In the genomic region with DNA sequence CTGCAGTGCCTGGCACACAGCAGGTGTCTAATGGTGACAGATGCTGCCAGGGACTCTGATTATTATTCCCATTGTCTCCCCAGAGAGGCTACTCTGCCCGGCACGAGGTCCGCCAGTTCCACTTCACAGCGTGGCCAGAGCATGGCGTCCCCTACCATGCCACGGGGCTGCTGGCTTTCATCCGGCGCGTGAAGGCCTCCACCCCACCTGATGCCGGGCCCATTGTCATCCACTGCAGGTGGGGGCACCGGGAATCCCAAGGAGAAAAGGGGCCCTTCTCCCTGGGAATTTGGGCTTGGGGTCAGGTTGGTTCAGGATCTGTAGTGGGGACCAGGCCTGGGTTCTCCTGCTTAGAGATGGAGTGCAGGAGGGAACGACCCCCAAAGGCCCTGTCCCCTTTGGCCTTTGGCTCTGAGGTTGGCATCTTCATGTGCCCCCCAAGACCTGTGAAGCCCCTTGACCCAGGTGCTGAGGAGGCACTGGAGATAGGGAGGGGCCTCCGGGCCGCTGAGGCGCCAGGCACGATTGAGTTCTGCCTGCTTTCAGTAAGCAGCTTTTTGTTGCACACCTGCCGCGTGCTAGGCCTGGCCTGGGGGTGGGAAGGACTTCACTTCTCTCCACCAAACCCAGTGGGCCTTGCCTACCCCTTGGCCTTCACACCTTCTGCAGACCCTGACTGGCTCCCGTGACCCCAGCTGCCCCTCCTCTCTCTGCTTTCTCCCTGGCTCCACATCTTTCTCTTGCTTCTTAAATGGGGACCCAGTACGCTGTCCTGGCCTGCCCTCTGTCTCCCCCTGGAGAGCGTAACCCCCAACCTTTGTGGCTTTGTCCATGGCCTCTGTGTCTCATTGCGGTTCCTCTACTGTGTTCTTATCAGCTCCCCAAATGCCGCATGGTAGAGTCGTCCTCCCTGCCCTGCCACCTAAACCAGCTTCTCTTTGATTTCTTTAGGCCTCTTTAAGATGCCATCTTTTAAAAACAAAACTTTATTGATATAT, we compare ENCODE assay signal across 1 cellular context.
TF ChIP-seq lines count a peak whose summit lies in the region.

No MANE protein-coding gene starts in this region.

TF ChIP-seq in HepG2, 621 proteins besides CTCF, POLR2A, EP300 and RAD21:
- no peak for TF ChIP-seq ZNF563 (CRISPR knock-in tag; IDR thresholded peaks at IDR 0.05)
- TF ChIP-seq, protein P1, sequence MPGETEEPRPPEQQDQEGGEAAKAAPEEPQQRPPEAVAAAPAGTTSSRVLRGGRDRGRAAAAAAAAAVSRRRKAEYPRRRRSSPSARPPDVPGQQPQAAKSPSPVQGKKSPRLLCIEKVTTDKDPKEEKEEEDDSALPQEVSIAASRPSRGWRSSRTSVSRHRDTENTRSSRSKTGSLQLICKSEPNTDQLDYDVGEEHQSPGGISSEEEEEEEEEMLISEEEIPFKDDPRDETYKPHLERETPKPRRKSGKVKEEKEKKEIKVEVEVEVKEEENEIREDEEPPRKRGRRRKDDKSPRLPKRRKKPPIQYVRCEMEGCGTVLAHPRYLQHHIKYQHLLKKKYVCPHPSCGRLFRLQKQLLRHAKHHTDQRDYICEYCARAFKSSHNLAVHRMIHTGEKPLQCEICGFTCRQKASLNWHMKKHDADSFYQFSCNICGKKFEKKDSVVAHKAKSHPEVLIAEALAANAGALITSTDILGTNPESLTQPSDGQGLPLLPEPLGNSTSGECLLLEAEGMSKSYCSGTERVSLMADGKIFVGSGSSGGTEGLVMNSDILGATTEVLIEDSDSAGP (CRISPR knock-in tag; IDR thresholded peaks at IDR 0.05; ENCODE audit: borderline replicate concordance) = no peak
- TF ChIP-seq, protein P2, sequence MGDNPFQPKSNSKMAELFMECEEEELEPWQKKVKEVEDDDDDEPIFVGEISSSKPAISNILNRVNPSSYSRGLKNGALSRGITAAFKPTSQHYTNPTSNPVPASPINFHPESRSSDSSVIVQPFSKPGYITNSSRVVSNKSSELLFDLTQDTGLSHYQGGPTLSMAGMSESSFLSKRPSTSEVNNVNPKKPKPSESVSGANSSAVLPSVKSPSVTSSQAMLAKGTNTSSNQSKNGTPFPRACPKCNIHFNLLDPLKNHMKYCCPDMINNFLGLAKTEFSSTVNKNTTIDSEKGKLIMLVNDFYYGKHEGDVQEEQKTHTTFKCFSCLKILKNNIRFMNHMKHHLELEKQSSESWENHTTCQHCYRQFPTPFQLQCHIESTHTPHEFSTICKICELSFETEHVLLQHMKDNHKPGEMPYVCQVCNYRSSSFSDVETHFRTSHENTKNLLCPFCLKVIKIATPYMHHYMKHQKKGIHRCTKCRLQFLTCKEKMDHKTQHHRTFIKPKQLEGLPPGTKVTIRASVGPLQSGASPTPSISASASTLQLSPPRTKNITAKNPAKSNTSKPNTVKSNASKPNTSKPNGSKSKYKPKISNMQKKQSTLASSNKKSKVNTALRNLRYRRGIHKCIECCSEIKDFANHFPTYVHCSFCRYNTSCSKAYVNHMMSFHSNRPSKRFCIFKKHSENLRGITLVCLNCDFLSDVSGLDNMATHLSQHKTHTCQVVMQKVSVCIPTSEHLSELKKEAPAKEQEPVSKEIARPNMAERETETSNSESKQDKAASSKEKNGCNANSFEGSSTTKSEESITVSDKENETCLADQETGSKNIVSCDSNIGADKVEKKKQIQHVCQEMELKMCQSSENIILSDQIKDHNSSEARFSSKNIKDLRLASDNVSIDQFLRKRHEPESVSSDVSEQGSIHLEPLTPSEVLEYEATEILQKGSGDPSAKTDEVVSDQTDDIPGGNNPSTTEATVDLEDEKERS (CRISPR knock-in tag; IDR thresholded peaks at IDR 0.05) = no peak
- no peak for TF ChIP-seq PTBP1 (IDR thresholded peaks at IDR 0.05; ENCODE audit: low read depth, low read length, poor library complexity, severe bottlenecking)
- TF ChIP-seq ZNF367 (CRISPR knock-in tag; IDR thresholded peaks at IDR 0.05; ENCODE audit: borderline replicate concordance) = no peak
- TF ChIP-seq ZNF235 (CRISPR knock-in tag; IDR thresholded peaks at IDR 0.05; ENCODE audit: borderline replicate concordance) = no peak
- no peak for TF ChIP-seq REL (CRISPR knock-in tag; conservative IDR thresholded peaks at IDR 0.05)
- no peak for TF ChIP-seq FIP1L1 (IDR thresholded peaks at IDR 0.05; ENCODE audit: borderline replicate concordance, insufficient read depth, low read depth, low read length)
- no peak for TF ChIP-seq CHD2 (IDR thresholded peaks at IDR 0.05; ENCODE audit: low read depth, low read length)
- TF ChIP-seq, protein P3, sequence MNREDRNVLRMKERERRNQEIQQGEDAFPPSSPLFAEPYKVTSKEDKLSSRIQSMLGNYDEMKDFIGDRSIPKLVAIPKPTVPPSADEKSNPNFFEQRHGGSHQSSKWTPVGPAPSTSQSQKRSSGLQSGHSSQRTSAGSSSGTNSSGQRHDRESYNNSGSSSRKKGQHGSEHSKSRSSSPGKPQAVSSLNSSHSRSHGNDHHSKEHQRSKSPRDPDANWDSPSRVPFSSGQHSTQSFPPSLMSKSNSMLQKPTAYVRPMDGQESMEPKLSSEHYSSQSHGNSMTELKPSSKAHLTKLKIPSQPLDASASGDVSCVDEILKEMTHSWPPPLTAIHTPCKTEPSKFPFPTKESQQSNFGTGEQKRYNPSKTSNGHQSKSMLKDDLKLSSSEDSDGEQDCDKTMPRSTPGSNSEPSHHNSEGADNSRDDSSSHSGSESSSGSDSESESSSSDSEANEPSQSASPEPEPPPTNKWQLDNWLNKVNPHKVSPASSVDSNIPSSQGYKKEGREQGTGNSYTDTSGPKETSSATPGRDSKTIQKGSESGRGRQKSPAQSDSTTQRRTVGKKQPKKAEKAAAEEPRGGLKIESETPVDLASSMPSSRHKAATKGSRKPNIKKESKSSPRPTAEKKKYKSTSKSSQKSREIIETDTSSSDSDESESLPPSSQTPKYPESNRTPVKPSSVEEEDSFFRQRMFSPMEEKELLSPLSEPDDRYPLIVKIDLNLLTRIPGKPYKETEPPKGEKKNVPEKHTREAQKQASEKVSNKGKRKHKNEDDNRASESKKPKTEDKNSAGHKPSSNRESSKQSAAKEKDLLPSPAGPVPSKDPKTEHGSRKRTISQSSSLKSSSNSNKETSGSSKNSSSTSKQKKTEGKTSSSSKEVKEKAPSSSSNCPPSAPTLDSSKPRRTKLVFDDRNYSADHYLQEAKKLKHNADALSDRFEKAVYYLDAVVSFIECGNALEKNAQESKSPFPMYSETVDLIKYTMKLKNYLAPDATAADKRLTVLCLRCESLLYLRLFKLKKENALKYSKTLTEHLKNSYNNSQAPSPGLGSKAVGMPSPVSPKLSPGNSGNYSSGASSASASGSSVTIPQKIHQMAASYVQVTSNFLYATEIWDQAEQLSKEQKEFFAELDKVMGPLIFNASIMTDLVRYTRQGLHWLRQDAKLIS (CRISPR knock-in tag; IDR thresholded peaks at IDR 0.05) = no peak
TF ChIP-seq in HepG2: peak in this region for 0.
